16 cellular contexts compared by ENCODE assay signal in genomic region chr1:25661043-25661807, GRCh38. TPM values are rescaled to one million over a fixed set of nuclear protein-coding genes. Genes with fewer than 3 reads are reported as not detected.
DNase-seq lines count a peak whose midpoint lies in the region; ATAC-seq, FAIRE-seq and TF ChIP-seq lines count a peak whose summit lies in the region.
"Had no signal": no experiment of that assay in that cellular context is flagged by ENCODE, and none has a peak within 500 bp of the region (broad histone marks: within the 10 kb centered on the region; RNA-seq: fewer than 3 reads in every experiment).

No MANE protein-coding gene starts in this region.

- SMC1A ChIA-PET in GM12878 (lab: Charles Lee; ENCODE audit: uncharacterized antibody, unreplicated experiment), result no interaction called here

- H3K27me3 Mint-ChIP-seq in CD4-positive, alpha-beta T cell, result no peaks in the 10 kb centered on the region
- H3K27me3 Mint-ChIP-seq in H9 (ENCODE audit: low read depth), result no peaks in the 10 kb centered on the region

- ATAC-seq in CD4-positive, alpha-beta T cell (ENCODE audit: poor library complexity), result no peak
- ATAC-seq in GM12878 (no peak), left lobe of liver (no peak), GM19328 (IDR thresholded peaks at IDR 0.05; ENCODE audit: unreplicated experiment) (no peak), GM18909 (IDR thresholded peaks at IDR 0.05; ENCODE audit: poor library complexity, unreplicated experiment) (no peak), pancreas (no peak)
- no peak for ATAC-seq in stimulated activated naive CD8-positive, alpha-beta T cell treated with anti-CD3 and anti-CD28 coated beads, Interleukin-15, Interleukin-2, amounts not matched to agents 100 U/mL and 50 U/mL, for 24 hours
- ATAC-seq: gastrocnemius medialis, HCT116, left lung had no signal

- FAIRE-seq in GM12878 (lab: Jason Lieb, UNC) (peak; percentile 78), pancreas (lab: Jason Lieb, UNC) (no peak)

- H3K9me3 Mint-ChIP-seq in CD4-positive, alpha-beta T cell, result no peaks in the 10 kb centered on the region
- no peaks in the 10 kb centered on the region for H3K9me3 Mint-ChIP-seq in H9
- H3K9me3 Mint-ChIP-seq: CD4-positive, CD25-positive, alpha-beta regulatory T cell had no signal

- WGBS in H9 (ENCODE audit: extremely low coverage, insufficient read length, low lambda C conversion rate), result no CpG with 5 or more reads among the region's 8 CpGs
- 40% methylated on average over 8 of the region's 8 CpGs for WGBS in GM12878 (ENCODE audit: insufficient coverage, insufficient replicate concordance, low lambda C conversion rate, missing lambda C conversion rate)
- WGBS in pancreas, 2 donors, result 75 to 77% methylated on average over 8 of the region's 8 CpGs

- H4K8ac ChIP-seq in H9 (replicated peaks; ENCODE audit: insufficient read length, low read depth, low read length), result no peak overlapping the region

- no peak overlapping the region for H2BK20ac ChIP-seq in H9 (ENCODE audit: low read depth, low read length, poor library complexity, severe bottlenecking)

- no peak overlapping the region for H3K4me2 ChIP-seq in H9 (ENCODE audit: insufficient read depth, insufficient read length, low read length)
- no peak overlapping the region for H3K4me2 ChIP-seq in GM12878 (ENCODE audit: control insufficient read depth, insufficient read depth)

- H4K5ac ChIP-seq in H9 (ENCODE audit: insufficient read length, low read depth, low read length), result no peak overlapping the region

- intact Hi-C loops in CD4-positive, alpha-beta T cell (cut with DNase I, micrococcal nuclease), result no loop called here
- intact Hi-C loops in GM12878 (cut with micrococcal nuclease; ENCODE audit: unreplicated experiment), result no loop called here
- intact Hi-C loops in pancreas (cut with DNase I), result no loop called here

- H2AK5ac ChIP-seq in H9 (ENCODE audit: insufficient read length, low read length), result no peak overlapping the region

- no peak overlapping the region for H3K27ac ChIP-seq in CD4-positive, alpha-beta T cell (ENCODE audit: low read depth, low read length)
- H3K27ac ChIP-seq in H9 (ENCODE audit: insufficient read length, low read depth, low read length), result no peak overlapping the region
- H3K27ac ChIP-seq in GM12878 (ENCODE audit: control insufficient read depth, insufficient read depth), result no peak overlapping the region
- H3K27ac ChIP-seq in pancreas, result no peak overlapping the region
- H3K27ac ChIP-seq: gastrocnemius medialis, SJSA1 had no signal

- H3T11ph ChIP-seq in H9 (ENCODE audit: low read length), result no peak overlapping the region

- no peak for TF ChIP-seq EP300 in GM12878 (IDR thresholded peaks at IDR 0.05; ENCODE audit: borderline replicate concordance in 1 of 2, control insufficient read depth in 1 of 2, low read depth in 2 of 2, low read length in 2 of 2)

- H3K23ac ChIP-seq in H9 (ENCODE audit: insufficient read length, low read depth, low read length), result no peak overlapping the region

- CTCF ChIA-PET in CD4-positive, alpha-beta T cell (lab: Charles Lee), result interaction anchor here (0.8 to 1.3 kb wide), 2 partner anchors 39 to 94 kb away, joined by 3 read pairs; no protein-coding TSS in a partner anchor
- CTCF ChIA-PET in GM12878 (lab: Yijun Ruan, JAX), result no interaction called here

- H2BK5ac ChIP-seq in H9 (ENCODE audit: insufficient read length, low read length), result no peak overlapping the region

- H3K4me3 ChIP-seq in GM12878 (no peak overlapping the region), pancreas (no peak overlapping the region)
- H3K4me3 ChIP-seq: gastrocnemius medialis, left lung, SJSA1 had no signal

- H4K20me1 ChIP-seq in H9 (ENCODE audit: control insufficient read depth, insufficient read depth, insufficient read length) (no peaks in the 10 kb centered on the region), GM12878 (ENCODE audit: control insufficient read depth, insufficient read depth) (no peaks in the 10 kb centered on the region)

- no peak overlapping the region for H3K9ac ChIP-seq in H9 (ENCODE audit: extremely low read depth, insufficient read length, low read length)
- no peak overlapping the region for H3K9ac ChIP-seq in GM12878 (ENCODE audit: control insufficient read depth, insufficient read depth, low read length)

- no peak overlapping the region for H3K4me3 Mint-ChIP-seq in CD4-positive, alpha-beta T cell
- no peak overlapping the region for H3K4me3 Mint-ChIP-seq in H9
- H3K4me3 Mint-ChIP-seq: CD4-positive, CD25-positive, alpha-beta regulatory T cell had no signal

- no peak overlapping the region for H3K56ac ChIP-seq in H9 (ENCODE audit: insufficient read length, low read depth, low read length)

- POLR2A ChIA-PET in CD4-positive, alpha-beta T cell (lab: Charles Lee), result interaction anchor here (0.6 kb wide), 1 partner anchor 297 kb away, joined by 3 read pairs; no protein-coding TSS in a partner anchor
- POLR2A ChIA-PET in GM12878 (lab: Charles Lee), result interaction anchor here (1.0 kb wide), 1 partner anchor 47 kb away, joined by 3 read pairs; no protein-coding TSS in a partner anchor

- H3K14ac ChIP-seq in H9 (ENCODE audit: insufficient read depth, low read length), result no peak overlapping the region

- peak overlapping the region; percentile 65 for H3K27ac Mint-ChIP-seq in CD4-positive, alpha-beta T cell
- H3K27ac Mint-ChIP-seq in H9, result peak overlapping the region; percentile 23 to 94 (median 93); a peak in 4 of 7 replicates

- DNase-seq in CD4-positive, alpha-beta T cell, result no peak
- peak; percentile 22 for DNase-seq in H9
- DNase-seq in GM12878 (ENCODE audit: low read depth, low spot score), result no peak
- DNase-seq in left lobe of liver (ENCODE audit: low spot score), result peak; percentile 26
- no peak for DNase-seq in stimulated activated naive CD8-positive, alpha-beta T cell treated with anti-CD3 and anti-CD28 coated beads, Interleukin-15, Interleukin-2, amounts not matched to agents 100 U/mL and 50 U/mL, for 24 hours
- DNase-seq in pancreas, result no peak
- DNase-seq: activated CD4-positive, CD25-positive, alpha-beta regulatory T cell treated with anti-CD3 and anti-CD28 coated beads, Interleukin-2, amount 50 U/mL, for 72 hours; CD4-positive, CD25-positive, alpha-beta regulatory T cell; gastrocnemius medialis; left lung; stimulated activated CD4-positive, alpha-beta T cell treated with anti-CD3 and anti-CD28 coated beads, Interleukin-2, amount 100 ng/mL, for 24 hours; stimulated activated naive CD4-positive, alpha-beta T cell treated with Interleukin-2 at 50 U/mL for 16 hours had no signal

- H3K9me3 ChIP-seq in CD4-positive, alpha-beta T cell (ENCODE audit: control insufficient read depth, low read length), result no peaks in the 10 kb centered on the region
- H3K9me3 ChIP-seq in H9 (ENCODE audit: control insufficient read depth, low read depth, low read length), result no peaks in the 10 kb centered on the region
- H3K9me3 ChIP-seq in GM12878 (replicated peaks; ENCODE audit: control insufficient read depth, insufficient read depth, low read length), result no peaks in the 10 kb centered on the region
- H3K9me3 ChIP-seq in pancreas, result no peaks in the 10 kb centered on the region
- H3K9me3 ChIP-seq: gastrocnemius medialis, left lung, SJSA1 had no signal

- H2BK15ac ChIP-seq in H9 (ENCODE audit: low read depth, low read length), result no peak overlapping the region

- H3K36me3 ChIP-seq in GM12878 (ENCODE audit: control insufficient read depth in 2 of 2, insufficient read depth in 2 of 2, low read length in 1 of 2) (no peaks in the 10 kb centered on the region), pancreas (no peaks in the 10 kb centered on the region)
- H3K36me3 ChIP-seq: gastrocnemius medialis, left lung, SJSA1 had no signal

- no peak overlapping the region for H3K18ac ChIP-seq in H9 (ENCODE audit: insufficient read length, low read depth, low read length)

- TF ChIP-seq POLR2A in GM12878 (IDR thresholded peaks at IDR 0.05; ENCODE audit: low read depth, low read length), result no peak

- TF ChIP-seq RAD21 in GM12878 (IDR thresholded peaks at IDR 0.05; ENCODE audit: insufficient read depth, low read depth, low read length), result no peak

- no peaks in the 10 kb centered on the region for H3K23me2 ChIP-seq in H9 (ENCODE audit: insufficient read length, low read depth, low read length, poor library complexity, severe bottlenecking)

- H3K79me2 ChIP-seq in H9 (ENCODE audit: insufficient read depth, low read length), result no peaks in the 10 kb centered on the region
- H3K79me2 ChIP-seq in GM12878 (ENCODE audit: control insufficient read depth, insufficient read depth, low read length), result no peaks in the 10 kb centered on the region

- no TSS peak for BruUV-seq in GM12878 (replicated peaks; lab: Mats Ljungman, UMichigan)

- no peak overlapping the region for H2BK12ac ChIP-seq in H9 (ENCODE audit: insufficient read length, low read depth, low read length)

- no peak overlapping the region for H3K4ac ChIP-seq in H9 (ENCODE audit: low read depth, low read length)

- H2AFZ ChIP-seq in H9 (ENCODE audit: low read length) (no peak overlapping the region), GM12878 (ENCODE audit: control insufficient read depth, low read depth, low read length) (no peak overlapping the region)

- H3K4me1 ChIP-seq in H9 (ENCODE audit: insufficient read depth, low read length), result peaks cover 2% of the 10 kb centered on the region; the same call in 1 of the 2 replicates
- no peaks in the 10 kb centered on the region for H3K4me1 ChIP-seq in GM12878 (ENCODE audit: control insufficient read depth, insufficient read depth, low read length)
- H3K4me1 ChIP-seq in pancreas, result peaks cover 0 to 7% (median 0%) of the 10 kb centered on the region in 3 donors
- H3K4me1 ChIP-seq: SJSA1 had no signal

- TF ChIP-seq CTCF in CD4-positive, alpha-beta T cell (IDR thresholded peaks at IDR 0.05), result no peak
- TF ChIP-seq CTCF in H9 (conservative IDR thresholded peaks at IDR 0.05) (no peak), GM12878 (IDR thresholded peaks at IDR 0.05 in 2 of 3, conservative IDR thresholded peaks at IDR 0.05 in 1 of 3; ENCODE audit: control insufficient read depth in 2 of 3, extremely low read depth in 1 of 3, insufficient read depth in 1 of 3, low read depth in 3 of 3, low read length in 3 of 3) (no peak), pancreas (IDR thresholded peaks at IDR 0.05) (no peak)

- H3K79me1 ChIP-seq in H9 (ENCODE audit: insufficient read depth, low read depth, low read length, poor library complexity, severe bottlenecking), result no peaks in the 10 kb centered on the region

- in situ Hi-C loops in GM12878 (cut with MboI), result no loop called here

- no peak overlapping the region for H2BK120ac ChIP-seq in H9 (ENCODE audit: low read depth, low read length, poor library complexity, severe bottlenecking)

- H3K27me3 ChIP-seq in CD4-positive, alpha-beta T cell (ENCODE audit: control insufficient read depth, insufficient read depth, low read length), result no peaks in the 10 kb centered on the region
- H3K27me3 ChIP-seq in H9 (ENCODE audit: insufficient read depth, low read length), result no peaks in the 10 kb centered on the region
- peaks cover 0 to 7% of the 10 kb centered on the region in 2 experiments; a peak in 3 of 4 replicates for H3K27me3 ChIP-seq in GM12878 (replicated peaks in 1 of 2; ENCODE audit: control insufficient read depth in 2 of 2, insufficient read depth in 2 of 2, low read length in 1 of 2)
- H3K27me3 ChIP-seq in pancreas, result no peaks in the 10 kb centered on the region
- H3K27me3 ChIP-seq: gastrocnemius medialis, left lung, SJSA1 had no signal

- H4K91ac ChIP-seq in H9 (ENCODE audit: insufficient read length, low read depth, low read length), result no peak overlapping the region

- peaks cover 85% of the 10 kb centered on the region for H3K4me1 Mint-ChIP-seq in CD4-positive, alpha-beta T cell (ENCODE audit: low read depth)
- H3K4me1 Mint-ChIP-seq in H9, result peaks cover 17 to 27% of the 10 kb centered on the region in 2 experiments

- RAD21 ChIA-PET in GM12878 (lab: Charles Lee; ENCODE audit: unreplicated experiment), result no interaction called here

- peaks cover 67% of the 10 kb centered on the region for H3K36me3 Mint-ChIP-seq in CD4-positive, alpha-beta T cell (ENCODE audit: low read depth)
- H3K36me3 Mint-ChIP-seq in H9 (ENCODE audit: insufficient read depth in 1 of 3, low read depth in 3 of 3), result no peaks in the 10 kb centered on the region

RNA-seq across cellular contexts. Expression of gene MAN1C1, which starts 44.6 kb away (rescaled TPM):
- 10 to 100 TPM; 44.4 to 46.9 TPM for total RNA-seq in CD4-positive, alpha-beta T cell
- total RNA-seq in H9 (2021), result 9.3 and 9.9 TPM in 2 replicates
- total RNA-seq in GM12878 (2013; cell fraction: nucleolus; rRNA removed), result 0.58 and 0.88 TPM in 2 replicates
- 0.23 TPM in 1 of 2 replicates, not detected in the other for total RNA-seq in GM12878 (2014; rRNA removed)
- 0.09 and 0.22 TPM in 2 replicates for total RNA-seq in GM12878 (2014; rRNA removed; fragmentation: Illumina TruSeq; extraction: Trizol)
- total RNA-seq in GM12878 (2021), result 0.19 and 0.21 TPM in 2 replicates
- polyA plus RNA-seq in GM12878 (2011; ENCODE audit: low read depth), result not detected
- polyA plus RNA-seq in GM12878 (2011; rRNA removed), result 0.35 and 0.38 TPM in 2 replicates
- polyA plus RNA-seq in GM12878 (2011; cell fraction: cytosol; rRNA removed), result 0.64 and 0.70 TPM in 2 replicates
- polyA plus RNA-seq in GM12878 (2011; cell fraction: nucleus; rRNA removed), result 1.0 and 1.1 TPM in 2 replicates
- polyA plus RNA-seq in GM12878 (2012), result 0.16 and 0.29 TPM in 2 replicates
- 0.12 TPM in 1 of 2 replicates, not detected in the other for polyA plus RNA-seq in GM12878 (2014; fragmentation: Illumina TruSeq; extraction: Trizol)
- not detected for polyA plus RNA-seq in GM12878 (2014; fragmentation: Nextera tagmentation; extraction: Ambion mirVana)
- 0.18 and 0.56 TPM in 2 replicates for polyA plus RNA-seq in GM12878 (2014; rRNA removed)
- polyA plus RNA-seq in GM12878 (2016; fragmentation: Nextera tagmentation; extraction: Ambion mirVana), result under 1 TPM in 1 of 2 experiments, not detected in 1; 0.15 TPM
- 0.46 and 0.80 TPM in 2 replicates for polyA minus RNA-seq in GM12878 (2011; rRNA and poly(A)+ RNA removed)
- 0.62 TPM in 1 of 2 replicates, not detected in the other for polyA minus RNA-seq in GM12878 (2011; cell fraction: cytosol; rRNA and poly(A)+ RNA removed)
- 0.24 and 0.29 TPM in 2 replicates for polyA minus RNA-seq in GM12878 (2011; cell fraction: nucleus; rRNA and poly(A)+ RNA removed)
- 39.4 TPM for total RNA-seq in left lobe of liver
- 1 to 10 TPM; 2.1 to 6.1 (median 3.3) TPM for total RNA-seq in pancreas
- 1 to 10 TPM; 4.1 to 9.2 TPM for polyA plus RNA-seq in pancreas
- total RNA-seq: SJSA1 had no signal

Comparison
In these comparisons a context has a peak if more than half of its experiments do, and no peak if none do; other contexts are left out.
1. DNase-seq: peak in H9 (single experiment) and left lobe of liver (single experiment); none in CD4-positive, alpha-beta T cell (0 of 10), GM12878 (single experiment), stimulated activated naive CD8-positive, alpha-beta T cell treated with anti-CD3 and anti-CD28 coated beads, Interleukin-15, Interleukin-2, amounts not matched to agents 100 U/mL and 50 U/mL, for 24 hours (single experiment) and pancreas (0 of 6).